8 cellular contexts compared by ENCODE assay signal in genomic region chr13:40790232-40790631, GRCh38. TPM values are rescaled to one million over a fixed set of nuclear protein-coding genes. Genes with fewer than 3 reads are reported as not detected.
DNase-seq lines count a peak whose midpoint lies in the region; ATAC-seq and TF ChIP-seq lines count a peak whose summit lies in the region.

No MANE protein-coding gene starts in this region.

- peaks cover 7% of the 10 kb centered on the region for H3K4me1 ChIP-seq in CD4-positive, alpha-beta memory T cell (ENCODE audit: insufficient read depth, low read length)

- H3K9me3 Mint-ChIP-seq in CD4-positive, alpha-beta memory T cell: no peaks in the 10 kb centered on the region

- H3K9me2 ChIP-seq in neural cell (ENCODE audit: insufficient read depth, low read length): no peaks in the 10 kb centered on the region

- H3K4me3 Mint-ChIP-seq in CD4-positive, alpha-beta memory T cell: peak overlapping the region; percentile 81 to 89 (median 83)

- peak overlapping the region; percentile 64 to 92 (median 84) for H3K27ac Mint-ChIP-seq in CD4-positive, alpha-beta memory T cell

- DNase-seq in CD4-positive, alpha-beta memory T cell: no peak
- DNase-seq in NCI-H146 treated with DMSO at 0.1 percent for 48 hours (lab: John Stamatoyannopoulos, UW; ENCODE audit: unreplicated experiment): peak; percentile 37
- no peak for DNase-seq in coronary artery (ENCODE audit: low spot score)
- DNase-seq in C1 segment of cervical spinal cord (lab: John Stamatoyannopoulos, UW): no peak
- DNase-seq in NCI-H524 treated with DMSO at 0.1 percent for 48 hours (lab: John Stamatoyannopoulos, UW): no peak
- no peak for DNase-seq in sciatic nerve (ENCODE audit: low spot score)

- peaks cover 12 to 39% (median 24%) of the 10 kb centered on the region in 4 donors for H3K4me1 Mint-ChIP-seq in CD4-positive, alpha-beta memory T cell

- H3K4me3 ChIP-seq in CD4-positive, alpha-beta memory T cell (ENCODE audit: low read length in 2 of 2): peak overlapping the region in 1 of 2 donors; percentile 63
- H3K4me3 ChIP-seq in coronary artery: peak overlapping the region; percentile 87
- peak overlapping the region; percentile 84 for H3K4me3 ChIP-seq in neural cell (ENCODE audit: low read length)

- no peak for TF ChIP-seq RAD21 in neural cell (conservative IDR thresholded peaks at IDR 0.05)

- POLR2A ChIA-PET in CD4-positive, alpha-beta memory T cell (lab: Charles Lee; ENCODE audit: partially characterized antibody): interaction anchor here (0.6 to 3.1 kb wide), 5 partner anchors 11 to 271 kb away, joined by 3 to 34 read pairs (median 8); partner anchors contain the start of genes MRPS31 and WBP4

- no peak for TF ChIP-seq CTCF in coronary artery (IDR thresholded peaks at IDR 0.05)
- no peak for TF ChIP-seq CTCF in neural cell (IDR thresholded peaks at IDR 0.05; ENCODE audit: poor library complexity, severe bottlenecking)

- no peaks in the 10 kb centered on the region for H3K27me3 ChIP-seq in CD4-positive, alpha-beta memory T cell (ENCODE audit: insufficient read depth, low read length)
- no peaks in the 10 kb centered on the region for H3K27me3 ChIP-seq in neural cell (ENCODE audit: insufficient read depth, low read depth, low read length)

- no peaks in the 10 kb centered on the region for H4K20me1 ChIP-seq in neural cell (ENCODE audit: insufficient read depth)

- peaks cover 0 to 16% of the 10 kb centered on the region in 2 donors for H3K36me3 Mint-ChIP-seq in CD4-positive, alpha-beta memory T cell

- TF ChIP-seq EP300 in neural cell (conservative IDR thresholded peaks at IDR 0.05; ENCODE audit: poor library complexity, severe bottlenecking): no peak

- CTCF ChIA-PET in CD4-positive, alpha-beta memory T cell (lab: Charles Lee; ENCODE audit: partially characterized antibody): interaction anchor here (0.7 to 4.4 kb wide), 7 partner anchors 9 to 264 kb away, joined by 3 to 40 read pairs (median 4); no protein-coding TSS in a partner anchor

- intact Hi-C loops in CD4-positive, alpha-beta memory T cell (cut with micrococcal nuclease): no loop called here
- intact Hi-C loops in sciatic nerve (cut with DNase I): no loop called here

- ATAC-seq in sciatic nerve (no peak), HG03159 (IDR thresholded peaks at IDR 0.05; ENCODE audit: unreplicated experiment) (no peak)

- H2AFZ ChIP-seq in neural cell (ENCODE audit: low read depth, low read length): peak overlapping the region; percentile 51

- H3K79me2 ChIP-seq in neural cell (replicated peaks; ENCODE audit: insufficient read depth, low read length): no peaks in the 10 kb centered on the region

- H3K9me3 ChIP-seq in CD4-positive, alpha-beta memory T cell (ENCODE audit: control insufficient read depth in 1 of 2, low read length in 2 of 2): no peaks in the 10 kb centered on the region
- H3K9me3 ChIP-seq in neural cell (ENCODE audit: low read length): no peaks in the 10 kb centered on the region

- H3K9ac ChIP-seq in neural cell (ENCODE audit: low read length): peak overlapping the region; percentile 66

- peak overlapping the region; percentile 78 for H3K4me2 ChIP-seq in neural cell (ENCODE audit: low read length)

- peak overlapping the region; percentile 56 for H3K27ac ChIP-seq in CD4-positive, alpha-beta memory T cell (ENCODE audit: low read depth, low read length)
- H3K27ac ChIP-seq in coronary artery (peak overlapping the region; percentile 64 to 88), neural cell (ENCODE audit: low read length) (no peak overlapping the region)

- H3F3A ChIP-seq in neural cell (ENCODE audit: insufficient read depth, low read length, poor library complexity, severe bottlenecking): no peaks in the 10 kb centered on the region

- H3K27me3 Mint-ChIP-seq in CD4-positive, alpha-beta memory T cell: no peaks in the 10 kb centered on the region

- peaks cover 9% of the 10 kb centered on the region for H3K36me3 ChIP-seq in CD4-positive, alpha-beta memory T cell (ENCODE audit: insufficient read depth, low read length)
- no peaks in the 10 kb centered on the region for H3K36me3 ChIP-seq in neural cell (ENCODE audit: insufficient read depth, low read length)

TF ChIP-seq in neural cell, 6 proteins besides CTCF, POLR2A, EP300 and RAD21:
- TF ChIP-seq POLR2AphosphoS5 (IDR thresholded peaks at IDR 0.05) (no peak), SMC3 (conservative IDR thresholded peaks at IDR 0.05; ENCODE audit: poor library complexity) (no peak), MXI1 (conservative IDR thresholded peaks at IDR 0.05; ENCODE audit: poor library complexity, severe bottlenecking) (no peak)

RNA-seq across cellular contexts. Expression of gene SLC25A15, which starts 0.8 kb away (rescaled TPM):
- total RNA-seq in CD4-positive, alpha-beta memory T cell: 1 to 10 TPM; 7.9 to 8.5 TPM
- 1 to 10 TPM; 4.2 to 5.0 TPM for polyA plus RNA-seq in CD4-positive, alpha-beta memory T cell
- polyA plus RNA-seq in neural cell: 23.4 and 23.6 TPM in 2 replicates
- 40.7 and 41.9 TPM in 2 replicates for polyA minus RNA-seq in neural cell
- 3.2 TPM for total RNA-seq in sciatic nerve

RNA-seq across cellular contexts. Expression of gene MRPS31, which starts 19.2 kb away (rescaled TPM):
- 10 to 100 TPM; 37.7 to 39.5 TPM for total RNA-seq in CD4-positive, alpha-beta memory T cell
- 10 to 100 TPM; 48.2 to 58.5 TPM for polyA plus RNA-seq in CD4-positive, alpha-beta memory T cell
- 72.4 and 78.8 TPM in 2 replicates for polyA plus RNA-seq in neural cell
- polyA minus RNA-seq in neural cell: 44.1 and 44.2 TPM in 2 replicates
- total RNA-seq in sciatic nerve: 21.1 TPM
